1 cellular context compared by ENCODE assay signal in the genomic region with DNA sequence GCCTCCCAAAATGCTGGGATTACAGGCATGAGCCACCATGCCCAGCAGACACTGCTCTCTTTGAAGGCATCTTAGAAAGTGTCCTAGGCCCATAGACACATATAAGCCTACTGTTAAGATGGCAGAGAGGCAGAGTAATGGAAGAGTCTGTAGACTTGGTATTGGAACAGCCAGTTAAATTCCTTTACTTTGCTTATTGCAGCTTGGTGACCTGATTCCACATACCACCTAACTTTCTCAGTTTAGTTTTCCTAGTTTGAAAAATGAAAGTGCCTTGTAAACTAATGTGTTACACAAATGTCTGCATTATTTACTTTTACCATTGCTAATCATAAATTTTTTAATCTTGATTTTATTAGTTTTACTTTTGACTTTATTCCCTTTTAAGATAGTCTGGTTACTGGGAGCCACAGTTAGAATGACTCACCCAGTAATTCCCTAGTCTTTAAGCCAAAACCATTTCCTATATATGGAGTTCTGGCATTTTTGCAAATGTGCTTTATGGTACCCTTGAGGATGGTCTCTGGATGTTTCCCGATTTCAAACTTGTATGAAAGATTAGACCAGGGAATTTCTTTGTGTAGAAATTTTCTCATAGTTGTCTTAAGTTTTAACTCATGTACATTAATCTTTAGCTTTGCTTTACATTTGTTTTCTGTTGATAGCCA.
TF ChIP-seq lines count a peak whose summit lies in the region.

No MANE protein-coding gene starts in this region.

TF ChIP-seq in IMR-90, 13 proteins besides CTCF, POLR2A, EP300 and RAD21 (continued from another document):
- TF ChIP-seq MXI1 (IDR thresholded peaks at IDR 0.05; ENCODE audit: borderline replicate concordance, low read depth, low read length) (no peak), SMC3 (IDR thresholded peaks at IDR 0.05; ENCODE audit: low read depth, low read length) (no peak), BHLHE40 (IDR thresholded peaks at IDR 0.05; ENCODE audit: low read depth, low read length) (no peak), CHD1 (IDR thresholded peaks at IDR 0.05; ENCODE audit: low read depth, low read length) (no peak), MAFK (IDR thresholded peaks at IDR 0.05; ENCODE audit: low read depth, low read length) (no peak), RCOR1 (IDR thresholded peaks at IDR 0.05; ENCODE audit: insufficient replicate concordance, low read length) (no peak), FOS (IDR thresholded peaks at IDR 0.05; ENCODE audit: low read depth, low read length) (no peak; the same call in 1 of the 2 replicates), CEBPB (IDR thresholded peaks at IDR 0.05; ENCODE audit: low read depth, low read length) (no peak), NFE2L2 (IDR thresholded peaks at IDR 0.05; ENCODE audit: low read depth, low read length) (no peak), MAZ (IDR thresholded peaks at IDR 0.05; ENCODE audit: borderline replicate concordance, low read depth, low read length) (no peak)
- TF ChIP-seq, protein P1, sequence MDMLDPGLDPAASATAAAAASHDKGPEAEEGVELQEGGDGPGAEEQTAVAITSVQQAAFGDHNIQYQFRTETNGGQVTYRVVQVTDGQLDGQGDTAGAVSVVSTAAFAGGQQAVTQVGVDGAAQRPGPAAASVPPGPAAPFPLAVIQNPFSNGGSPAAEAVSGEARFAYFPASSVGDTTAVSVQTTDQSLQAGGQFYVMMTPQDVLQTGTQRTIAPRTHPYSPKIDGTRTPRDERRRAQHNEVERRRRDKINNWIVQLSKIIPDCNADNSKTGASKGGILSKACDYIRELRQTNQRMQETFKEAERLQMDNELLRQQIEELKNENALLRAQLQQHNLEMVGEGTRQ (IDR thresholded peaks at IDR 0.05; ENCODE audit: low read depth, low read length) = no peak
TF ChIP-seq in IMR-90: peak in this region for 0.
